ENCODE assay signal across 15 cellular contexts in genomic region chr4:169150806-169151205, GRCh38.
DNase-seq lines count a peak whose midpoint lies in the region; ATAC-seq and TF ChIP-seq lines count a peak whose summit lies in the region.
"Had no signal": no experiment of that assay in that cellular context is flagged by ENCODE, and none has a peak within 500 bp of the region (broad histone marks: within the 10 kb centered on the region; RNA-seq: fewer than 3 reads in every experiment).

No MANE protein-coding gene starts in this region.

- H4K8ac ChIP-seq in IMR-90 (ENCODE audit: low read depth in 2 of 2, low read length in 2 of 2), result no peak overlapping the region

- no peak overlapping the region for H2BK120ac ChIP-seq in IMR-90 (ENCODE audit: low read depth, low read length)

- no peak overlapping the region for H2AK9ac ChIP-seq in IMR-90 (replicated peaks; ENCODE audit: low read depth, low read length, poor library complexity)

- no peak overlapping the region for H3K23ac ChIP-seq in IMR-90 (ENCODE audit: low read depth, low read length)

- no peaks in the 10 kb centered on the region for H3K27me3 ChIP-seq in IMR-90 (ENCODE audit: control insufficient read depth, insufficient read depth, low read length)
- H3K27me3 ChIP-seq in brain microvascular endothelial cell (replicated peaks), result no peaks in the 10 kb centered on the region
- no peaks in the 10 kb centered on the region for H3K27me3 ChIP-seq in skeletal muscle satellite cell (ENCODE audit: control insufficient read depth, insufficient read depth, low read length)

- CTCF ChIA-PET in IMR-90 (lab: Yijun Ruan, JAX), result no interaction called here
- CTCF ChIA-PET in activated CD8-positive, alpha-beta memory T cell treated with anti-CD3 and anti-CD28 coated beads, Interleukin-2, amount 10 ng/mL, durations not matched to agents 7 days and 5 days (lab: Charles Lee), result no interaction called here

- peaks cover 5% of the 10 kb centered on the region for H3K9me1 ChIP-seq in IMR-90 (ENCODE audit: insufficient read depth, low read length)

- intact Hi-C loops in IMR-90 (cut with micrococcal nuclease) (loop anchor here (5.0 kb wide), 1 partner anchor 116 kb away; no protein-coding TSS in a partner anchor), head of caudate nucleus (cut with DNase I) (no loop called here)

- H3K27ac Mint-ChIP-seq in activated CD8-positive, alpha-beta memory T cell treated with anti-CD3 and anti-CD28 coated beads, Interleukin-2, amount 10 ng/mL, durations not matched to agents 7 days and 5 days, result no peak overlapping the region
- H3K27ac Mint-ChIP-seq: CD8-positive, alpha-beta T cell; GM23338 had no signal

- peaks cover 10% of the 10 kb centered on the region for H3K27me3 Mint-ChIP-seq in activated CD8-positive, alpha-beta memory T cell treated with anti-CD3 and anti-CD28 coated beads, Interleukin-2, amount 10 ng/mL, durations not matched to agents 7 days and 5 days

- H3K27ac ChIP-seq in IMR-90 (ENCODE audit: insufficient read depth, low read length), result no peak overlapping the region; the same call in 1 of the 2 replicates
- H3K27ac ChIP-seq in brain microvascular endothelial cell, result peak overlapping the region; percentile 63
- H3K27ac ChIP-seq: A549 had no signal

- no TSS peak for BruUV-seq in IMR-90 (replicated peaks; lab: Mats Ljungman, UMichigan)

- H3K9me3 Mint-ChIP-seq in activated CD8-positive, alpha-beta memory T cell treated with anti-CD3 and anti-CD28 coated beads, Interleukin-2, amount 10 ng/mL, durations not matched to agents 7 days and 5 days (ENCODE audit: low read depth), result no peaks in the 10 kb centered on the region
- H3K9me3 Mint-ChIP-seq: CD14-positive monocyte; CD8-positive, alpha-beta T cell; GM23338 had no signal

- no peak overlapping the region for H2BK5ac ChIP-seq in IMR-90 (ENCODE audit: low read depth, low read length, poor library complexity, severe bottlenecking)

- TF ChIP-seq POLR2A in IMR-90 (IDR thresholded peaks at IDR 0.05; ENCODE audit: low read depth, low read length), result no peak

- in situ Hi-C loops in IMR-90 (cut with MboI; ENCODE audit: low sequenced_read_pairs) (no loop called here), brain microvascular endothelial cell (cut with HindIII; ENCODE audit: low pct_ligation_motif_present, low sequenced_read_pairs) (no loop called here)

- H3K4me1 Mint-ChIP-seq in activated CD8-positive, alpha-beta memory T cell treated with anti-CD3 and anti-CD28 coated beads, Interleukin-2, amount 10 ng/mL, durations not matched to agents 7 days and 5 days, result no peaks in the 10 kb centered on the region
- H3K4me1 Mint-ChIP-seq: CD14-positive monocyte had no signal

- no peaks in the 10 kb centered on the region; the same call in 1 of the 2 replicates for H4K20me1 ChIP-seq in IMR-90 (ENCODE audit: insufficient read depth, low read length)

- H3K4me3 ChIP-seq in IMR-90 (ENCODE audit: insufficient read depth, low read depth, low read length), result no peak overlapping the region
- no peak overlapping the region for H3K4me3 ChIP-seq in brain microvascular endothelial cell (ENCODE audit: low read depth, low read length)
- no peak overlapping the region for H3K4me3 ChIP-seq in fibroblast of the aortic adventitia (ENCODE audit: low read depth, low read length)
- no peak overlapping the region for H3K4me3 ChIP-seq in skeletal muscle satellite cell (ENCODE audit: low read length)
- H3K4me3 ChIP-seq: A549, GM23338 had no signal

- ATAC-seq in IMR-90 (ENCODE audit: low read depth), result peak; percentile 27; the same call in 1 of the 2 replicates
- ATAC-seq in activated CD8-positive, alpha-beta memory T cell treated with anti-CD3 and anti-CD28 coated beads, Interleukin-2, amount 10 ng/mL, durations not matched to agents 7 days and 5 days, result no peak
- ATAC-seq: A549; CD8-positive, alpha-beta T cell; GM23338 had no signal

- no peak overlapping the region for H2BK20ac ChIP-seq in IMR-90 (ENCODE audit: low read depth, low read length)

- H3K4ac ChIP-seq in IMR-90 (ENCODE audit: low read depth, low read length), result no peak overlapping the region

- H2AFZ ChIP-seq in IMR-90 (replicated peaks; ENCODE audit: low read length, poor library complexity), result no peak overlapping the region
- H2AFZ ChIP-seq: GM23338 had no signal

- H4K91ac ChIP-seq in IMR-90 (ENCODE audit: insufficient read depth, low read depth, low read length), result no peak overlapping the region

- TF ChIP-seq CTCF in IMR-90 (conservative IDR thresholded peaks at IDR 0.05; ENCODE audit: low read depth, low read length) (no peak), brain microvascular endothelial cell (IDR thresholded peaks at IDR 0.05; ENCODE audit: low read depth, low read length, missing control alignments) (no peak), fibroblast of the aortic adventitia (IDR thresholded peaks at IDR 0.05; ENCODE audit: insufficient read depth, low read length) (no peak)

- no peak overlapping the region for H2AK5ac ChIP-seq in IMR-90 (ENCODE audit: low read depth, low read length)

- POLR2A ChIA-PET in IMR-90 (lab: Charles Lee; ENCODE audit: unreplicated experiment), result no interaction called here

- TF ChIP-seq RAD21 in IMR-90 (IDR thresholded peaks at IDR 0.05; ENCODE audit: low read length), result no peak

- peak overlapping the region; percentile 85; the same call in 1 of the 2 replicates for H4K5ac ChIP-seq in IMR-90 (ENCODE audit: low read depth, low read length)

- H3K4me2 ChIP-seq in IMR-90 (ENCODE audit: low read depth, low read length), result no peak overlapping the region; the same call in 1 of the 2 replicates
- H3K4me2 ChIP-seq in skeletal muscle satellite cell (ENCODE audit: low read length), result no peak overlapping the region
- H3K4me2 ChIP-seq: A549 had no signal

- H3K36me3 Mint-ChIP-seq in activated CD8-positive, alpha-beta memory T cell treated with anti-CD3 and anti-CD28 coated beads, Interleukin-2, amount 10 ng/mL, durations not matched to agents 7 days and 5 days, result no peaks in the 10 kb centered on the region
- H3K36me3 Mint-ChIP-seq: CD8-positive, alpha-beta T cell had no signal

- no CpG with 5 or more reads among the region's 5 CpGs for WGBS in IMR-90 (ENCODE audit: extremely low coverage in 2 of 2, insufficient read length in 1 of 2), 2 experiments

- H2BK15ac ChIP-seq in IMR-90 (ENCODE audit: low read depth, low read length), result no peak overlapping the region

- H3K9ac ChIP-seq in IMR-90 (ENCODE audit: low read depth, low read length) (no peak overlapping the region), skeletal muscle satellite cell (ENCODE audit: low read depth, low read length) (peak overlapping the region; percentile 19)

- peaks cover 10% of the 10 kb centered on the region for H3K36me3 ChIP-seq in IMR-90 (ENCODE audit: control insufficient read depth, insufficient read depth, low read length)
- H3K36me3 ChIP-seq in brain microvascular endothelial cell (replicated peaks), result peaks cover 30% of the 10 kb centered on the region
- H3K36me3 ChIP-seq in skeletal muscle satellite cell (ENCODE audit: insufficient read depth, low read length), result peaks cover 56% of the 10 kb centered on the region

- no peak overlapping the region for H3K14ac ChIP-seq in IMR-90 (replicated peaks; ENCODE audit: low read depth, low read length)

- dilution Hi-C loops in IMR-90 (cut with HindIII; ENCODE audit: low sequenced_read_pairs, unreplicated experiment), result no loop called here

- H3K9me3 ChIP-seq in IMR-90 (ENCODE audit: control insufficient read depth, insufficient read depth, low read length) (no peaks in the 10 kb centered on the region), skeletal muscle satellite cell (replicated peaks; ENCODE audit: low read length) (no peaks in the 10 kb centered on the region)
- H3K9me3 ChIP-seq: A549 had no signal

- H3K4me1 ChIP-seq in IMR-90 (ENCODE audit: control insufficient read depth, insufficient read depth, low read length) (peaks cover 20% of the 10 kb centered on the region), skeletal muscle satellite cell (ENCODE audit: control insufficient read depth, insufficient read depth, low read length) (peaks cover 69% of the 10 kb centered on the region)

- peaks cover 27 to 64% of the 10 kb centered on the region in 2 experiments for H3K79me1 ChIP-seq in IMR-90 (ENCODE audit: low read depth in 1 of 2, low read length in 2 of 2)

- no peak overlapping the region for H3K56ac ChIP-seq in IMR-90 (ENCODE audit: extremely low read depth, insufficient read depth, low read length)

- no peak overlapping the region for H3K4me3 Mint-ChIP-seq in activated CD8-positive, alpha-beta memory T cell treated with anti-CD3 and anti-CD28 coated beads, Interleukin-2, amount 10 ng/mL, durations not matched to agents 7 days and 5 days
- H3K4me3 Mint-ChIP-seq: CD14-positive monocyte; CD8-positive, alpha-beta T cell; GM23338 had no signal

- DNase-seq in IMR-90 (peak; percentile 56), brain microvascular endothelial cell (no peak), fibroblast of the aortic adventitia (ENCODE audit: low read depth) (peak; percentile 57), iPS-NIHi7 (ENCODE audit: extremely low spot score) (no peak), head of caudate nucleus (no peak)
- no peak for DNase-seq in activated CD8-positive, alpha-beta memory T cell treated with anti-CD3 and anti-CD28 coated beads, Interleukin-2, amount 10 ng/mL, durations not matched to agents 7 days and 5 days
- DNase-seq: CD8-positive, alpha-beta T cell; COR-L47; DND-41; GF-D8; H7 had no signal

- H3K18ac ChIP-seq in IMR-90 (ENCODE audit: low read depth, low read length), result peak overlapping the region; percentile 72

TF ChIP-seq in IMR-90, 13 proteins besides CTCF, POLR2A, EP300 and RAD21 (continues in another document):
- TF ChIP-seq NFE2L2 (IDR thresholded peaks at IDR 0.05; ENCODE audit: low read depth, low read length) (no peak), BHLHE40 (IDR thresholded peaks at IDR 0.05; ENCODE audit: low read depth, low read length) (no peak), MAZ (IDR thresholded peaks at IDR 0.05; ENCODE audit: borderline replicate concordance, low read depth, low read length) (no peak), MAFK (IDR thresholded peaks at IDR 0.05; ENCODE audit: low read depth, low read length) (no peak), CEBPB (IDR thresholded peaks at IDR 0.05; ENCODE audit: low read depth, low read length) (no peak), SMC3 (IDR thresholded peaks at IDR 0.05; ENCODE audit: low read depth, low read length) (no peak), RCOR1 (IDR thresholded peaks at IDR 0.05; ENCODE audit: insufficient replicate concordance, low read length) (no peak), CHD1 (IDR thresholded peaks at IDR 0.05; ENCODE audit: low read depth, low read length) (no peak), FOS (IDR thresholded peaks at IDR 0.05; ENCODE audit: low read depth, low read length) (no peak)
- TF ChIP-seq, protein P1, sequence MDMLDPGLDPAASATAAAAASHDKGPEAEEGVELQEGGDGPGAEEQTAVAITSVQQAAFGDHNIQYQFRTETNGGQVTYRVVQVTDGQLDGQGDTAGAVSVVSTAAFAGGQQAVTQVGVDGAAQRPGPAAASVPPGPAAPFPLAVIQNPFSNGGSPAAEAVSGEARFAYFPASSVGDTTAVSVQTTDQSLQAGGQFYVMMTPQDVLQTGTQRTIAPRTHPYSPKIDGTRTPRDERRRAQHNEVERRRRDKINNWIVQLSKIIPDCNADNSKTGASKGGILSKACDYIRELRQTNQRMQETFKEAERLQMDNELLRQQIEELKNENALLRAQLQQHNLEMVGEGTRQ (IDR thresholded peaks at IDR 0.05; ENCODE audit: low read depth, low read length), result no peak

Comparison
In these comparisons a context has a peak if more than half of its experiments do, and no peak if none do; other contexts are left out.
1. DNase-seq: peak in IMR-90 (single experiment) and fibroblast of the aortic adventitia (single experiment); none in brain microvascular endothelial cell (single experiment), iPS-NIHi7 (single experiment), activated CD8-positive, alpha-beta memory T cell treated with anti-CD3 and anti-CD28 coated beads, Interleukin-2, amount 10 ng/mL, durations not matched to agents 7 days and 5 days (single experiment) and head of caudate nucleus (0 of 42).